1 cellular context compared by ENCODE assay signal in the genomic region with DNA sequence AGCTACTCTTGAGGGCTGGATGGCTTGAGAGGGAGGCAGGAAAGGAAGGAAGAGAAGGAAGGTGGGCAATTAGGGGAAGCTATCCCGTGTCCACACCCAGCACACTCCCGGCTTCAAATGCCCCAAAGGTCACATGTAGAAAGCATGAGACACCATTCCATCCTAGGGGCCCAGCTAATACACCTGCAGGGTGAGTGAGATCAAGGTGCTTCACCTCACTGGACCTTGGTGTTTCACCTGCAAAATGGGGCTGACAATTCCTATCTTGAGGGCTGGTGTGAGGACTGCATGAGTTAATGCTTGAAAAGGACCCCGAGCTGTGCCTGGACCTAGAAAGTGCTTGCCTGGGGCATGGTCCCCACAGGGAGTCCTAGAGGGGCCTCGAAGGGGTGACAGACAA.
TF ChIP-seq lines count a peak whose summit lies in the region.

No MANE protein-coding gene starts in this region.

TF ChIP-seq in H1, 55 proteins besides CTCF, POLR2A, EP300 and RAD21 (continued from another document):
- TF ChIP-seq SIRT6 (IDR thresholded peaks at IDR 0.05; ENCODE audit: low read length) (no peak), CREB1 (IDR thresholded peaks at IDR 0.05) (no peak), POU5F1 (IDR thresholded peaks at IDR 0.05; ENCODE audit: low read depth, low read length) (no peak), TAF1 (IDR thresholded peaks at IDR 0.05; ENCODE audit: low read depth, low read length) (no peak), RXRA (IDR thresholded peaks at IDR 0.05; ENCODE audit: insufficient read depth, low read depth, low read length) (no peak), BRCA1 (IDR thresholded peaks at IDR 0.05; ENCODE audit: low read depth, low read length) (no peak), TCF12 (IDR thresholded peaks at IDR 0.05; ENCODE audit: low read depth, low read length) (no peak), GTF2F1 (IDR thresholded peaks at IDR 0.05; ENCODE audit: borderline replicate concordance, low read depth, low read length) (no peak), NRF1 (IDR thresholded peaks at IDR 0.05; ENCODE audit: low read depth, low read length) (no peak), ZNF274 (IDR thresholded peaks at IDR 0.05; ENCODE audit: borderline replicate concordance, extremely low read depth, low read length) (no peak), HDAC2 (IDR thresholded peaks at IDR 0.05; ENCODE audit: borderline replicate concordance in 1 of 2, low read depth in 2 of 2, low read length in 2 of 2) (no peak), CHD2 (IDR thresholded peaks at IDR 0.05; ENCODE audit: low read length) (no peak), EZH2 (IDR thresholded peaks at IDR 0.05; ENCODE audit: low read depth, low read length, severe bottlenecking) (no peak)
